In the genomic region with DNA sequence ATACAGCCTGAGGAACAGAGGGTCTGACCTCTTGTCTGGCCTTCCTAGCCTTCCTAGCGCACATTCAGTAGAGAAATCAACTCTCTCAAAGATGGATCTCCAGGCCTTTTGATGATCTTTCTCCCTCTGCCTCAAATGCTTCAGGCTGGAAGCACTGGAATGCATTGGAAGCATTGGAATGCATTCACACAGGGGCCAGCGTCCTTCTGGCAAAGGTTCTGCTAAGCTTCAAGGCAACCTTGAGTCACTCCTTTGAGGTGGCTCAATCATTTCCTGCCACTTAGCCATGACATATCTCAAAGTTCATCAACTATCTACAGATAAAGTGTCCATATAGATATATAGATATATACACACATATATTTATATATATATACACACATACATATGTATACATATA, we compare ENCODE assay signal across 1 cellular context.
TF ChIP-seq lines count a peak whose summit lies in the region.

No MANE protein-coding gene starts in this region.

TF ChIP-seq in IMR-90, 13 proteins besides CTCF, POLR2A, EP300 and RAD21 (continued from another document):
- TF ChIP-seq, protein P1, sequence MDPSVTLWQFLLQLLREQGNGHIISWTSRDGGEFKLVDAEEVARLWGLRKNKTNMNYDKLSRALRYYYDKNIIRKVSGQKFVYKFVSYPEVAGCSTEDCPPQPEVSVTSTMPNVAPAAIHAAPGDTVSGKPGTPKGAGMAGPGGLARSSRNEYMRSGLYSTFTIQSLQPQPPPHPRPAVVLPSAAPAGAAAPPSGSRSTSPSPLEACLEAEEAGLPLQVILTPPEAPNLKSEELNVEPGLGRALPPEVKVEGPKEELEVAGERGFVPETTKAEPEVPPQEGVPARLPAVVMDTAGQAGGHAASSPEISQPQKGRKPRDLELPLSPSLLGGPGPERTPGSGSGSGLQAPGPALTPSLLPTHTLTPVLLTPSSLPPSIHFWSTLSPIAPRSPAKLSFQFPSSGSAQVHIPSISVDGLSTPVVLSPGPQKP (IDR thresholded peaks at IDR 0.05; ENCODE audit: borderline replicate concordance, low read depth, low read length), result no peak
- TF ChIP-seq, protein P2, sequence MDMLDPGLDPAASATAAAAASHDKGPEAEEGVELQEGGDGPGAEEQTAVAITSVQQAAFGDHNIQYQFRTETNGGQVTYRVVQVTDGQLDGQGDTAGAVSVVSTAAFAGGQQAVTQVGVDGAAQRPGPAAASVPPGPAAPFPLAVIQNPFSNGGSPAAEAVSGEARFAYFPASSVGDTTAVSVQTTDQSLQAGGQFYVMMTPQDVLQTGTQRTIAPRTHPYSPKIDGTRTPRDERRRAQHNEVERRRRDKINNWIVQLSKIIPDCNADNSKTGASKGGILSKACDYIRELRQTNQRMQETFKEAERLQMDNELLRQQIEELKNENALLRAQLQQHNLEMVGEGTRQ (IDR thresholded peaks at IDR 0.05; ENCODE audit: low read depth, low read length), result no peak
- TF ChIP-seq SMC3 (IDR thresholded peaks at IDR 0.05; ENCODE audit: low read depth, low read length), result no peak
- no peak for TF ChIP-seq MAFK (IDR thresholded peaks at IDR 0.05; ENCODE audit: low read depth, low read length)
- no peak for TF ChIP-seq MXI1 (IDR thresholded peaks at IDR 0.05; ENCODE audit: borderline replicate concordance, low read depth, low read length)
- no peak for TF ChIP-seq CHD1 (IDR thresholded peaks at IDR 0.05; ENCODE audit: low read depth, low read length)
- no peak for TF ChIP-seq BHLHE40 (IDR thresholded peaks at IDR 0.05; ENCODE audit: low read depth, low read length)
